Comparison of ENCODE assay signal across 2 cellular contexts in the genomic region with DNA sequence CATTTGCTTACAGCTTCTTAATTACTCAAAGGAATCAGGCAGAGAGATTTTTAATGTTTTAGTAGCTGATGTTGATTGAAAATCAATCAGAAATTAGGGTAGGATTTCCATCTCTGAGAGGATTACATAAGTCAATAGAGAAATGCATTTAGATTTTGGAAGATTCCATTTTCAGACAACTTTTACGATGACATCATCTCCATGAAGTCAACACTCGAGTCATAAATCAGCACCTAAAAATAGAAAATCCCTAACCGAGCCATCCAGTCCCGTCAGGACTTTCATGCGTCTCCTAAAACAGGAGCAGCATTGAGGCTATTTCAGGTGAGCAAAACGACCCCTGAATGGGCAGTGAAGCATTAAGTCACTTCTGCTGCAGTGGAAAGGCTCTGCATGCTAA.
TF ChIP-seq lines count a peak whose summit lies in the region.

No MANE protein-coding gene starts in this region.

TF ChIP-seq in HepG2, 621 proteins besides CTCF, POLR2A, EP300 and RAD21:
- TF ChIP-seq ATF7 (IDR thresholded peaks at IDR 0.05) (peak; percentile 94), ATF7 (CRISPR knock-in tag; IDR thresholded peaks at IDR 0.05) (no peak), ZNF775 (CRISPR knock-in tag; IDR thresholded peaks at IDR 0.05; ENCODE audit: borderline replicate concordance) (no peak), ZSCAN31 (CRISPR knock-in tag; IDR thresholded peaks at IDR 0.05; ENCODE audit: low read depth) (no peak), ZMYM3 (CRISPR knock-in tag; IDR thresholded peaks at IDR 0.05) (no peak), BCL6 (CRISPR knock-in tag; IDR thresholded peaks at IDR 0.05) (no peak)
- TF ChIP-seq, protein P1, sequence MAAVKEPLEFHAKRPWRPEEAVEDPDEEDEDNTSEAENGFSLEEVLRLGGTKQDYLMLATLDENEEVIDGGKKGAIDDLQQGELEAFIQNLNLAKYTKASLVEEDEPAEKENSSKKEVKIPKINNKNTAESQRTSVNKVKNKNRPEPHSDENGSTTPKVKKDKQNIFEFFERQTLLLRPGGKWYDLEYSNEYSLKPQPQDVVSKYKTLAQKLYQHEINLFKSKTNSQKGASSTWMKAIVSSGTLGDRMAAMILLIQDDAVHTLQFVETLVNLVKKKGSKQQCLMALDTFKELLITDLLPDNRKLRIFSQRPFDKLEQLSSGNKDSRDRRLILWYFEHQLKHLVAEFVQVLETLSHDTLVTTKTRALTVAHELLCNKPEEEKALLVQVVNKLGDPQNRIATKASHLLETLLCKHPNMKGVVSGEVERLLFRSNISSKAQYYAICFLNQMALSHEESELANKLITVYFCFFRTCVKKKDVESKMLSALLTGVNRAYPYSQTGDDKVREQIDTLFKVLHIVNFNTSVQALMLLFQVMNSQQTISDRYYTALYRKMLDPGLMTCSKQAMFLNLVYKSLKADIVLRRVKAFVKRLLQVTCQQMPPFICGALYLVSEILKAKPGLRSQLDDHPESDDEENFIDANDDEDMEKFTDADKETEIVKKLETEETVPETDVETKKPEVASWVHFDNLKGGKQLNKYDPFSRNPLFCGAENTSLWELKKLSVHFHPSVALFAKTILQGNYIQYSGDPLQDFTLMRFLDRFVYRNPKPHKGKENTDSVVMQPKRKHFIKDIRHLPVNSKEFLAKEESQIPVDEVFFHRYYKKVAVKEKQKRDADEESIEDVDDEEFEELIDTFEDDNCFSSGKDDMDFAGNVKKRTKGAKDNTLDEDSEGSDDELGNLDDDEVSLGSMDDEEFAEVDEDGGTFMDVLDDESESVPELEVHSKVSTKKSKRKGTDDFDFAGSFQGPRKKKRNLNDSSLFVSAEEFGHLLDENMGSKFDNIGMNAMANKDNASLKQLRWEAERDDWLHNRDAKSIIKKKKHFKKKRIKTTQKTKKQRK (IDR thresholded peaks at IDR 0.05; ENCODE audit: low read length): no peak

TF ChIP-seq in K562, 482 proteins besides CTCF, POLR2A, EP300 and RAD21:
- TF ChIP-seq MEIS2 (IDR thresholded peaks at IDR 0.05; ENCODE audit: partially characterized antibody): peak; percentile 31
- TF ChIP-seq TAF15 (IDR thresholded peaks at IDR 0.05; ENCODE audit: low read depth, low read length): no peak
- TF ChIP-seq, protein P2, sequence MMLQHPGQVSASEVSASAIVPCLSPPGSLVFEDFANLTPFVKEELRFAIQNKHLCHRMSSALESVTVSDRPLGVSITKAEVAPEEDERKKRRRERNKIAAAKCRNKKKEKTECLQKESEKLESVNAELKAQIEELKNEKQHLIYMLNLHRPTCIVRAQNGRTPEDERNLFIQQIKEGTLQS (IDR thresholded peaks at IDR 0.05): peak; percentile 82
- TF ChIP-seq, protein P2 (CRISPR knock-in tag; conservative IDR thresholded peaks at IDR 0.05): no peak
- TF ChIP-seq GABPA (tag; conservative IDR thresholded peaks at IDR 0.05; ENCODE audit: low read depth): no peak
- TF ChIP-seq ZNF695 (CRISPR knock-in tag; IDR thresholded peaks at IDR 0.05): no peak
- TF ChIP-seq ZBTB7A (IDR thresholded peaks at IDR 0.05; ENCODE audit: borderline replicate concordance, control insufficient read depth, low read depth, low read length): no peak
- TF ChIP-seq, protein P3, sequence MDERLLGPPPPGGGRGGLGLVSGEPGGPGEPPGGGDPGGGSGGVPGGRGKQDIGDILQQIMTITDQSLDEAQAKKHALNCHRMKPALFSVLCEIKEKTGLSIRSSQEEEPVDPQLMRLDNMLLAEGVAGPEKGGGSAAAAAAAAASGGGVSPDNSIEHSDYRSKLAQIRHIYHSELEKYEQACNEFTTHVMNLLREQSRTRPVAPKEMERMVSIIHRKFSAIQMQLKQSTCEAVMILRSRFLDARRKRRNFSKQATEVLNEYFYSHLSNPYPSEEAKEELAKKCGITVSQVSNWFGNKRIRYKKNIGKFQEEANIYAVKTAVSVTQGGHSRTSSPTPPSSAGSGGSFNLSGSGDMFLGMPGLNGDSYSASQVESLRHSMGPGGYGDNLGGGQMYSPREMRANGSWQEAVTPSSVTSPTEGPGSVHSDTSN (CRISPR knock-in tag; IDR thresholded peaks at IDR 0.05; ENCODE audit: low read depth): no peak
- TF ChIP-seq, protein P3 (tag; conservative IDR thresholded peaks at IDR 0.05; ENCODE audit: low read depth): 0 out of 2 replicates have a peak, but pooled peaks have one; percentile 15
- no peak for TF ChIP-seq ZNF584 (CRISPR knock-in tag; IDR thresholded peaks at IDR 0.05; ENCODE audit: low read depth)
- TF ChIP-seq, protein P4, sequence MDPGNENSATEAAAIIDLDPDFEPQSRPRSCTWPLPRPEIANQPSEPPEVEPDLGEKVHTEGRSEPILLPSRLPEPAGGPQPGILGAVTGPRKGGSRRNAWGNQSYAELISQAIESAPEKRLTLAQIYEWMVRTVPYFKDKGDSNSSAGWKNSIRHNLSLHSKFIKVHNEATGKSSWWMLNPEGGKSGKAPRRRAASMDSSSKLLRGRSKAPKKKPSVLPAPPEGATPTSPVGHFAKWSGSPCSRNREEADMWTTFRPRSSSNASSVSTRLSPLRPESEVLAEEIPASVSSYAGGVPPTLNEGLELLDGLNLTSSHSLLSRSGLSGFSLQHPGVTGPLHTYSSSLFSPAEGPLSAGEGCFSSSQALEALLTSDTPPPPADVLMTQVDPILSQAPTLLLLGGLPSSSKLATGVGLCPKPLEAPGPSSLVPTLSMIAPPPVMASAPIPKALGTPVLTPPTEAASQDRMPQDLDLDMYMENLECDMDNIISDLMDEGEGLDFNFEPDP (CRISPR knock-in tag; IDR thresholded peaks at IDR 0.05): no peak
- no peak for TF ChIP-seq JUND (IDR thresholded peaks at IDR 0.05; ENCODE audit: borderline replicate concordance, low read depth, low read length)
- peak; percentile 53; the same call in 1 of the 3 replicates for TF ChIP-seq JUND (tag; IDR thresholded peaks at IDR 0.05; ENCODE audit: borderline replicate concordance, low read depth, low read length)
- TF ChIP-seq BCOR (IDR thresholded peaks at IDR 0.05): no peak
- TF ChIP-seq, protein P5, sequence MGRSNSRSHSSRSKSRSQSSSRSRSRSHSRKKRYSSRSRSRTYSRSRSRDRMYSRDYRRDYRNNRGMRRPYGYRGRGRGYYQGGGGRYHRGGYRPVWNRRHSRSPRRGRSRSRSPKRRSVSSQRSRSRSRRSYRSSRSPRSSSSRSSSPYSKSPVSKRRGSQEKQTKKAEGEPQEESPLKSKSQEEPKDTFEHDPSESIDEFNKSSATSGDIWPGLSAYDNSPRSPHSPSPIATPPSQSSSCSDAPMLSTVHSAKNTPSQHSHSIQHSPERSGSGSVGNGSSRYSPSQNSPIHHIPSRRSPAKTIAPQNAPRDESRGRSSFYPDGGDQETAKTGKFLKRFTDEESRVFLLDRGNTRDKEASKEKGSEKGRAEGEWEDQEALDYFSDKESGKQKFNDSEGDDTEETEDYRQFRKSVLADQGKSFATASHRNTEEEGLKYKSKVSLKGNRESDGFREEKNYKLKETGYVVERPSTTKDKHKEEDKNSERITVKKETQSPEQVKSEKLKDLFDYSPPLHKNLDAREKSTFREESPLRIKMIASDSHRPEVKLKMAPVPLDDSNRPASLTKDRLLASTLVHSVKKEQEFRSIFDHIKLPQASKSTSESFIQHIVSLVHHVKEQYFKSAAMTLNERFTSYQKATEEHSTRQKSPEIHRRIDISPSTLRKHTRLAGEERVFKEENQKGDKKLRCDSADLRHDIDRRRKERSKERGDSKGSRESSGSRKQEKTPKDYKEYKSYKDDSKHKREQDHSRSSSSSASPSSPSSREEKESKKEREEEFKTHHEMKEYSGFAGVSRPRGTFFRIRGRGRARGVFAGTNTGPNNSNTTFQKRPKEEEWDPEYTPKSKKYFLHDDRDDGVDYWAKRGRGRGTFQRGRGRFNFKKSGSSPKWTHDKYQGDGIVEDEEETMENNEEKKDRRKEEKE (IDR thresholded peaks at IDR 0.05; ENCODE audit: borderline replicate concordance in 1 of 2, control insufficient read depth in 1 of 2, low read depth in 2 of 2, low read length in 1 of 2): no peak
- peak; percentile 79; the same call in 1 of the 2 replicates for TF ChIP-seq ATF7 (IDR thresholded peaks at IDR 0.05)
